Comparison of ENCODE assay signal across 21 cellular contexts in the genomic region with DNA sequence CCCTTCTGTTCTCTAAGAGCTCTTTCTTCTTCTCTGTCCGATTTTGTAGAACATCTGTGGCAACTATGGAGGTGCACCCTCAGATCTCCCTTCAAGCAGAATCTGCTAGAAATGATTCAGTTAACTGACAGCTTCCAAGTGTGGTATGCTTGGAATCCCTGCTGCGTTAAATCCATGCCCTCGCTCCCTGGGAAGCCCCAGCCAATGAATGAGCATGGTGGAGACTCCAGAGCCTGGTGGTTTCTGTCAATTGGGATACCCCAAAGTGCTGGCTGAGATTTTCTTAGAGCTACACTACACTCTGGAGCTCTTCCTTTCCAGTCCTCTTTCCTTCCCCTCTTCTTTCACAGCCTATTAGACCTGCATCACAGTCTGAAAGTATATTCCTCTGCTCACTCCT.
DNase-seq lines count a peak whose midpoint lies in the region; ATAC-seq, FAIRE-seq and TF ChIP-seq lines count a peak whose summit lies in the region.
"Had no signal": no experiment of that assay in that cellular context is flagged by ENCODE, and none has a peak within 500 bp of the region (broad histone marks: within the 10 kb centered on the region; RNA-seq: fewer than 3 reads in every experiment).

No MANE protein-coding gene starts in this region.

- no peak overlapping the region for H3K9ac ChIP-seq in endodermal cell (ENCODE audit: extremely low read depth, low read length, poor library complexity, severe bottlenecking)
- H3K9ac ChIP-seq: KMS-11 had no signal

- no peaks in the 10 kb centered on the region for H3K9me3 Mint-ChIP-seq in endodermal cell
- no peaks in the 10 kb centered on the region for H3K9me3 Mint-ChIP-seq in T-helper 2 cell treated with Interferon-gamma antibody and Interleukin-4, amounts not matched to agents 5 μg/mL and 100 μg/mL, for 36 hours
- H3K9me3 Mint-ChIP-seq: activated T-helper 2 cell treated with anti-CD3 and anti-CD28 coated beads, Interferon-gamma antibody, Interleukin-2, Interleukin-4, amounts not matched to agents 10 μg/mL and 5 μg/mL and 100 μg/mL, durations not matched to agents 14 hours and 24 hours and 36 hours; CD4-positive, alpha-beta T cell; central memory CD8-positive, alpha-beta T cell; natural killer cell treated with Interleukin-12 subunit alpha and Interleukin-12 subunit beta and Interleukin-15 and Interleukin-18, amount 100 ng/mL, for 72 hours had no signal

- H3K9me3 ChIP-seq in endodermal cell (ENCODE audit: control insufficient read depth, low read length), result peaks cover 9% of the 10 kb centered on the region
- H3K9me3 ChIP-seq: prostate gland had no signal

- H3K4me1 Mint-ChIP-seq in endodermal cell, result peaks cover 22% of the 10 kb centered on the region
- no peaks in the 10 kb centered on the region for H3K4me1 Mint-ChIP-seq in T-helper 2 cell treated with Interferon-gamma antibody and Interleukin-4, amounts not matched to agents 5 μg/mL and 100 μg/mL, for 36 hours (ENCODE audit: low read depth)
- H3K4me1 Mint-ChIP-seq: central memory CD8-positive, alpha-beta T cell had no signal

- no peak for ATAC-seq in HG03095 (IDR thresholded peaks at IDR 0.05; ENCODE audit: unreplicated experiment)
- ATAC-seq: natural killer cell treated with Interleukin-12 subunit alpha and Interleukin-12 subunit beta and Interleukin-15 and Interleukin-18, amount 100 ng/mL, for 72 hours had no signal

- peak; percentile 40 for FAIRE-seq in HTR-8/SVneo (lab: Jason Lieb, UNC)
- FAIRE-seq: kidney, urothelium cell line had no signal

- no peaks in the 10 kb centered on the region for H3K36me3 Mint-ChIP-seq in endodermal cell (ENCODE audit: low read depth)
- H3K36me3 Mint-ChIP-seq in T-helper 2 cell treated with Interferon-gamma antibody and Interleukin-4, amounts not matched to agents 5 μg/mL and 100 μg/mL, for 36 hours (ENCODE audit: low read depth), result no peaks in the 10 kb centered on the region
- H3K36me3 Mint-ChIP-seq: natural killer cell treated with Interleukin-12 subunit alpha and Interleukin-12 subunit beta and Interleukin-15 and Interleukin-18, amount 100 ng/mL, for 72 hours had no signal

- 35 to 45% methylated on average over 3 of the region's 3 CpGs for WGBS in endodermal cell (ENCODE audit: insufficient coverage in 1 of 2, insufficient read length in 1 of 2), 2 experiments

- H3K27ac ChIP-seq in endodermal cell (ENCODE audit: low read depth, low read length), result no peak overlapping the region
- H3K27ac ChIP-seq: heart right ventricle, KMS-11, prostate gland had no signal

- peaks cover 9% of the 10 kb centered on the region for H3K27me3 Mint-ChIP-seq in endodermal cell (ENCODE audit: insufficient read depth)
- H3K27me3 Mint-ChIP-seq in T-helper 2 cell treated with Interferon-gamma antibody and Interleukin-4, amounts not matched to agents 5 μg/mL and 100 μg/mL, for 36 hours (ENCODE audit: low read depth), result no peaks in the 10 kb centered on the region

- no peak overlapping the region for H3K27ac Mint-ChIP-seq in endodermal cell
- no peak overlapping the region for H3K27ac Mint-ChIP-seq in T-helper 2 cell treated with Interferon-gamma antibody and Interleukin-4, amounts not matched to agents 5 μg/mL and 100 μg/mL, for 36 hours
- H3K27ac Mint-ChIP-seq: activated T-helper 2 cell treated with anti-CD3 and anti-CD28 coated beads, Interferon-gamma antibody, Interleukin-2, Interleukin-4, amounts not matched to agents 10 μg/mL and 5 μg/mL and 100 μg/mL, durations not matched to agents 14 hours and 24 hours and 36 hours; CD4-positive, alpha-beta T cell; natural killer cell treated with Interleukin-12 subunit alpha and Interleukin-12 subunit beta and Interleukin-15 and Interleukin-18, amount 100 ng/mL, for 72 hours had no signal

- no peak overlapping the region for H3K4me3 Mint-ChIP-seq in endodermal cell
- H3K4me3 Mint-ChIP-seq in T-helper 2 cell treated with Interferon-gamma antibody and Interleukin-4, amounts not matched to agents 5 μg/mL and 100 μg/mL, for 36 hours, result no peak overlapping the region
- H3K4me3 Mint-ChIP-seq: CD4-positive, alpha-beta T cell; central memory CD8-positive, alpha-beta T cell; natural killer cell treated with Interleukin-12 subunit alpha and Interleukin-12 subunit beta and Interleukin-15 and Interleukin-18, amount 100 ng/mL, for 72 hours had no signal

- no peaks in the 10 kb centered on the region for H3K27me3 ChIP-seq in endodermal cell (ENCODE audit: control insufficient read depth, insufficient read depth, low read length, poor library complexity, severe bottlenecking)
- H3K27me3 ChIP-seq: heart right ventricle had no signal

- H3K36me3 ChIP-seq in endodermal cell (ENCODE audit: control insufficient read depth, insufficient read depth, low read length), result no peaks in the 10 kb centered on the region
- H3K36me3 ChIP-seq: heart right ventricle, prostate gland had no signal

- DNase-seq in AG10803 (ENCODE audit: low read depth), result peak; percentile 20
- peak; percentile 51 for DNase-seq in HTR-8/SVneo (ENCODE audit: insufficient read length, low spot score)
- peak; percentile 82 for DNase-seq in endodermal cell
- DNase-seq in myocyte (ENCODE audit: low read depth), result peak; percentile 38
- DNase-seq in C1 segment of cervical spinal cord (lab: John Stamatoyannopoulos, UW), result no peak
- no peak for DNase-seq in T-helper 2 cell treated with Interferon-gamma antibody and Interleukin-4, amounts not matched to agents 5 μg/mL and 100 μg/mL, for 36 hours (ENCODE audit: low spot score)
- DNase-seq in NCI-H2081 treated with DMSO at 0.1 percent for 48 hours (lab: John Stamatoyannopoulos, UW), result no peak
- DNase-seq: ACHN; CD4-positive, alpha-beta T cell; heart right ventricle; kidney; NCI-H1092 treated with DMSO at 0.1 percent for 48 hours; NCI-H2107; NCI-H510A treated with DMSO at 0.1 percent for 48 hours had no signal

- H3K4me3 ChIP-seq in AG10803 (ENCODE audit: low read length) (no peak overlapping the region), endodermal cell (ENCODE audit: low read length) (no peak overlapping the region)
- H3K4me3 ChIP-seq: heart right ventricle, prostate gland had no signal

- peaks cover 18% of the 10 kb centered on the region for H3K4me1 ChIP-seq in endodermal cell (ENCODE audit: control insufficient read depth, insufficient read depth, low read length)
- H3K4me1 ChIP-seq: heart right ventricle, prostate gland had no signal

- TF ChIP-seq CTCF in AG10803 (conservative IDR thresholded peaks at IDR 0.05; ENCODE audit: low read length), result no peak
- no peak for TF ChIP-seq CTCF in endodermal cell (conservative IDR thresholded peaks at IDR 0.05)

Comparison
In these comparisons a context has a peak if more than half of its experiments do, and no peak if none do; other contexts are left out.
1. DNase-seq: peak in AG10803 (single experiment), HTR-8/SVneo (single experiment), endodermal cell (single experiment) and myocyte (single experiment); none in C1 segment of cervical spinal cord (0 of 14), T-helper 2 cell treated with Interferon-gamma antibody and Interleukin-4, amounts not matched to agents 5 μg/mL and 100 μg/mL, for 36 hours (single experiment) and NCI-H2081 treated with DMSO at 0.1 percent for 48 hours (single experiment).